In genomic region chr18:58727776-58728500, GRCh38 we compare ENCODE assay signal across 19 cellular contexts. TPM values are rescaled to one million over a fixed set of nuclear protein-coding genes. Genes with fewer than 3 reads are reported as not detected.
DNase-seq lines count a peak whose midpoint lies in the region; ATAC-seq, FAIRE-seq and TF ChIP-seq lines count a peak whose summit lies in the region.
"Had no signal": no experiment of that assay in that cellular context is flagged by ENCODE, and none has a peak within 500 bp of the region (broad histone marks: within the 10 kb centered on the region; RNA-seq: fewer than 3 reads in every experiment).

No MANE protein-coding gene starts in this region.

- no peaks in the 10 kb centered on the region for H3K79me2 ChIP-seq in HepG2 (ENCODE audit: insufficient read depth, low read length)
- H3K79me2 ChIP-seq: hepatocyte had no signal

- peaks cover 25% of the 10 kb centered on the region for H3K36me3 Mint-ChIP-seq in type B pancreatic cell

- H3K27ac ChIP-seq in right lobe of liver (no peak overlapping the region), HepG2 (ENCODE audit: extremely low read length, insufficient read depth, low read length) (no peak overlapping the region), heart left ventricle (no peak overlapping the region)
- H3K27ac ChIP-seq: adrenal gland, hepatocyte, neutrophil, testis had no signal

- H3K9ac ChIP-seq in HepG2 (ENCODE audit: insufficient read depth, low read depth, low read length), result no peak overlapping the region

- H4K20me1 ChIP-seq in HepG2 (ENCODE audit: insufficient read depth, low read length), result no peaks in the 10 kb centered on the region; the same call in 1 of the 2 replicates

- peak in 3 of 4 donors; percentile 50 to 70 (median 51) for ATAC-seq in right lobe of liver
- no peak for ATAC-seq in HepG2
- ATAC-seq in heart left ventricle, result peak in 3 of 4 donors; percentile 49 to 76 (median 63)

- no peak overlapping the region for H3K4me3 ChIP-seq in right lobe of liver
- H3K4me3 ChIP-seq in HepG2 (replicated peaks in 1 of 3; ENCODE audit: insufficient read depth in 1 of 3, low read depth in 2 of 3, low read length in 3 of 3), result no peak overlapping the region
- no peak overlapping the region for H3K4me3 ChIP-seq in heart left ventricle
- H3K4me3 ChIP-seq: adrenal gland, hepatocyte, testis had no signal

- CTCF ChIA-PET in HepG2 (lab: Yijun Ruan, JAX; ENCODE audit: low intra/inter-chr PET ratio, low total read pairs), result no interaction called here

- H3K4me1 Mint-ChIP-seq in type B pancreatic cell (ENCODE audit: unreplicated experiment), result peaks cover 8% of the 10 kb centered on the region

- peak in 1 of 3 donors; percentile 25 for DNase-seq in right lobe of liver
- no peak for DNase-seq in HepG2 (ENCODE audit: low spot score)
- DNase-seq in astrocyte of the hippocampus (ENCODE audit: low read depth, low spot score), result peak; percentile 37
- DNase-seq in heart left ventricle, result peak in 2 of 5 donors; percentile 42 to 58
- DNase-seq in type B pancreatic cell (ENCODE audit: extremely low spot score, unreplicated experiment), result no peak
- DNase-seq in NCI-H2196 (lab: John Stamatoyannopoulos, UW; ENCODE audit: unreplicated experiment), result no peak
- DNase-seq in NCI-H510A (lab: John Stamatoyannopoulos, UW), result no peak
- no peak for DNase-seq in activated gamma-delta T cell (lab: John Stamatoyannopoulos, UW)
- DNase-seq: activated CD4-positive, alpha-beta memory T cell treated with anti-CD3 and anti-CD28 coated beads for 36 hours; activated T-cell treated with anti-CD3 and anti-CD28 coated beads, Interleukin-2, amount 50 U/mL, for 24 hours; adrenal gland; dermis blood vessel endothelial cell; kidney; NCI-H1092 treated with DMSO at 0.1 percent for 48 hours; stimulated activated CD4-positive, alpha-beta T cell treated with anti-CD3 and anti-CD28 coated beads, Interleukin-4, amount 100 ng/mL, for 4 hours; testis had no signal

- H3K9me3 ChIP-seq in right lobe of liver (no peaks in the 10 kb centered on the region), HepG2 (ENCODE audit: low read length) (no peaks in the 10 kb centered on the region), heart left ventricle (no peaks in the 10 kb centered on the region)
- H3K9me3 ChIP-seq: adrenal gland, neutrophil, testis had no signal

- no peak overlapping the region for H3K4me3 Mint-ChIP-seq in type B pancreatic cell
- H3K4me3 Mint-ChIP-seq: activated CD4-positive, alpha-beta memory T cell treated with anti-CD3 and anti-CD28 coated beads for 36 hours; activated T-cell treated with anti-CD3 and anti-CD28 coated beads, Interleukin-2, amount 50 U/mL, for 24 hours had no signal

- POLR2A ChIA-PET in HepG2 (lab: Yijun Ruan, JAX), result no interaction called here

- H3K27ac Mint-ChIP-seq in type B pancreatic cell, result peak overlapping the region; percentile 29
- H3K27ac Mint-ChIP-seq: activated CD4-positive, alpha-beta memory T cell treated with anti-CD3 and anti-CD28 coated beads for 36 hours; activated T-cell treated with anti-CD3 and anti-CD28 coated beads, Interleukin-2, amount 50 U/mL, for 24 hours had no signal

- BruUV-seq in HepG2 (replicated peaks; lab: Mats Ljungman, UMichigan), result no TSS peak

- H3K4me1 ChIP-seq in right lobe of liver (peaks cover 0 to 17% (median 0%) of the 10 kb centered on the region in 4 donors), HepG2 (ENCODE audit: insufficient read depth, low read length) (no peaks in the 10 kb centered on the region), heart left ventricle (peaks cover 0 to 7% (median 0%) of the 10 kb centered on the region in 12 donors)
- H3K4me1 ChIP-seq: adrenal gland, testis had no signal

- no peaks in the 10 kb centered on the region for H3K9me3 Mint-ChIP-seq in type B pancreatic cell
- H3K9me3 Mint-ChIP-seq: activated CD4-positive, alpha-beta memory T cell treated with anti-CD3 and anti-CD28 coated beads for 36 hours; activated T-cell treated with anti-CD3 and anti-CD28 coated beads, Interleukin-2, amount 50 U/mL, for 24 hours; IgD-negative memory B cell had no signal

- no peak overlapping the region for H3K4me2 ChIP-seq in HepG2 (ENCODE audit: low read depth, low read length)
- H3K4me2 ChIP-seq: hepatocyte had no signal

- in situ Hi-C loops in HepG2 (cut with HindIII; ENCODE audit: extremely low pct_ligation_motif_present, low pct_unique_long_range_greater_than_20kb), result no loop called here

- TF ChIP-seq RAD21 in HepG2 (CRISPR knock-in tag; IDR thresholded peaks at IDR 0.05), result no peak

- no peak for TF ChIP-seq EP300 in HepG2 (IDR thresholded peaks at IDR 0.05; ENCODE audit: low read depth in 2 of 2, low read length in 2 of 2)
- no peak for TF ChIP-seq EP300 in HepG2 (CRISPR knock-in tag; IDR thresholded peaks at IDR 0.05; ENCODE audit: borderline replicate concordance)

- intact Hi-C loops in right lobe of liver (cut with DNase I), result no loop called here
- intact Hi-C loops in HepG2 (cut with micrococcal nuclease; ENCODE audit: unreplicated experiment), result no loop called here
- intact Hi-C loops in heart left ventricle (cut with DNase I), result loop anchor here in 1 of 10 donors (10.0 kb wide), 1 partner anchor 53 kb away; the partner anchor contains the start of gene MALT1

- peaks cover 0 to 3% (median 0%) of the 10 kb centered on the region in 4 donors for H3K36me3 ChIP-seq in right lobe of liver
- peaks cover 6 to 49% of the 10 kb centered on the region in 2 experiments for H3K36me3 ChIP-seq in HepG2 (replicated peaks in 1 of 2; ENCODE audit: control insufficient read depth in 1 of 2, insufficient read depth in 2 of 2, low read length in 2 of 2)
- H3K36me3 ChIP-seq in heart left ventricle, result peaks cover 0 to 32% (median 12%) of the 10 kb centered on the region in 9 donors
- H3K36me3 ChIP-seq: adrenal gland had no signal

- TF ChIP-seq CTCF in right lobe of liver (IDR thresholded peaks at IDR 0.05) (no peak), HepG2 (CRISPR knock-in tag; IDR thresholded peaks at IDR 0.05) (no peak), heart left ventricle (IDR thresholded peaks at IDR 0.05) (no peak), type B pancreatic cell (conservative IDR thresholded peaks at IDR 0.05) (no peak)

- 67% methylated on average over 6 of the region's 6 CpGs for WGBS in right lobe of liver (ENCODE audit: insufficient coverage, low coverage, low lambda C conversion rate, missing lambda C conversion rate)
- 97% methylated on average over 6 of the region's 6 CpGs for WGBS in HepG2 (ENCODE audit: low lambda C conversion rate)
- 72 to 82% (median 76%) methylated on average over 6 of the region's 6 CpGs for WGBS in heart left ventricle, 4 donors

- no peaks in the 10 kb centered on the region for H3K27me3 ChIP-seq in right lobe of liver
- no peaks in the 10 kb centered on the region for H3K27me3 ChIP-seq in HepG2 (ENCODE audit: control insufficient read depth in 1 of 2, insufficient read depth in 2 of 2, low read length in 2 of 2)
- no peaks in the 10 kb centered on the region for H3K27me3 ChIP-seq in heart left ventricle
- H3K27me3 ChIP-seq: adrenal gland, hepatocyte, neutrophil, testis had no signal

- no peak overlapping the region for H2AFZ ChIP-seq in HepG2 (ENCODE audit: low read length)
- H2AFZ ChIP-seq: hepatocyte had no signal

- TF ChIP-seq POLR2A in right lobe of liver (IDR thresholded peaks at IDR 0.05), result no peak
- no peak for TF ChIP-seq POLR2A in HepG2 (IDR thresholded peaks at IDR 0.05; ENCODE audit: insufficient read depth in 1 of 2, low read depth in 2 of 2, low read length in 2 of 2)
- TF ChIP-seq POLR2A in heart left ventricle (IDR thresholded peaks at IDR 0.05), result no peak

- no peak for FAIRE-seq in HepG2 (lab: Jason Lieb, UNC)
- FAIRE-seq: kidney had no signal

- no peaks in the 10 kb centered on the region for H3K27me3 Mint-ChIP-seq in type B pancreatic cell
- H3K27me3 Mint-ChIP-seq: activated CD4-positive, alpha-beta memory T cell treated with anti-CD3 and anti-CD28 coated beads for 36 hours; activated T-cell treated with anti-CD3 and anti-CD28 coated beads, Interleukin-2, amount 50 U/mL, for 24 hours; IgD-negative memory B cell had no signal

TF ChIP-seq in HepG2, 621 proteins besides CTCF, POLR2A, EP300 and RAD21 (continues in another document):
- no peak for TF ChIP-seq PLRG1 (conservative IDR thresholded peaks at IDR 0.05)
- TF ChIP-seq NFYB (CRISPR knock-in tag; IDR thresholded peaks at IDR 0.05), result no peak
- no peak for TF ChIP-seq ZNF768 (CRISPR knock-in tag; IDR thresholded peaks at IDR 0.05)
- TF ChIP-seq HMG20B (CRISPR knock-in tag; conservative IDR thresholded peaks at IDR 0.05), result no peak
- no peak for TF ChIP-seq ZNF296 (CRISPR knock-in tag; conservative IDR thresholded peaks at IDR 0.05)
- TF ChIP-seq ZNF335 (CRISPR knock-in tag; IDR thresholded peaks at IDR 0.05), result no peak

RNA-seq across cellular contexts. Expression of gene MALT1, which starts 56.7 kb away (rescaled TPM):
- total RNA-seq in right lobe of liver, result 10 to 100 TPM in 3 of 6 experiments, 1 to 10 TPM in 3; 9.2 to 16.0 (median 10.2) TPM
- 43.9 and 58.3 TPM in 2 replicates for total RNA-seq in HepG2 (2016; rRNA removed; fragmentation: Illumina TruSeq; extraction: Trizol)
- total RNA-seq in HepG2 (2016; cell fraction: cytosol; rRNA removed; fragmentation: Illumina TruSeq; extraction: Trizol; ENCODE audit: low read depth), result 12.6 and 16.9 TPM in 2 replicates
- total RNA-seq in HepG2 (2016; cell fraction: insoluble cytoplasmic fraction; rRNA removed; fragmentation: Illumina TruSeq; extraction: Trizol), result 42.4 and 58.8 TPM in 2 replicates
- 24.9 and 27.8 TPM in 2 replicates for total RNA-seq in HepG2 (2016; cell fraction: membrane; rRNA removed; fragmentation: Illumina TruSeq; extraction: Trizol)
- total RNA-seq in HepG2 (2016; cell fraction: nucleus; rRNA removed; fragmentation: Illumina TruSeq; extraction: Trizol), result 42.9 and 45.6 TPM in 2 replicates
- 58.7 and 89.0 TPM in 2 replicates for polyA plus RNA-seq in HepG2 (2011; rRNA removed)
- polyA plus RNA-seq in HepG2 (2011; cell fraction: cytosol; rRNA removed), result 25.9 and 33.0 TPM in 2 replicates
- polyA plus RNA-seq in HepG2 (2011; cell fraction: nucleus; rRNA removed), result 93.3 and 107 TPM in 2 replicates
- polyA plus RNA-seq in HepG2 (2012), result 35.2 and 39.1 TPM in 2 replicates
- polyA plus RNA-seq in HepG2 (2016; cell fraction: cytosol; fragmentation: Illumina TruSeq; extraction: Trizol; ENCODE audit: low read depth), result 4.8 and 5.1 TPM in 2 replicates
- 31.6 and 31.8 TPM in 2 replicates for polyA plus RNA-seq in HepG2 (2016; cell fraction: insoluble cytoplasmic fraction; fragmentation: Illumina TruSeq; extraction: Trizol; ENCODE audit: low read depth)
- 8.4 and 9.1 TPM in 2 replicates for polyA plus RNA-seq in HepG2 (2016; cell fraction: membrane; fragmentation: Illumina TruSeq; extraction: Trizol; ENCODE audit: low read depth)
- 36.3 and 37.2 TPM in 2 replicates for polyA plus RNA-seq in HepG2 (2016; cell fraction: nucleus; fragmentation: Illumina TruSeq; extraction: Trizol; ENCODE audit: insufficient read depth, low read depth)
- 20.1 and 50.7 TPM in 2 replicates for polyA minus RNA-seq in HepG2 (2011; rRNA and poly(A)+ RNA removed; ENCODE audit: low replicate concordance)
- polyA minus RNA-seq in HepG2 (2011; cell fraction: cytosol; rRNA and poly(A)+ RNA removed), result 50.6 and 52.2 TPM in 2 replicates
- 154 and 172 TPM in 2 replicates for polyA minus RNA-seq in HepG2 (2011; cell fraction: nucleus; rRNA and poly(A)+ RNA removed)
- 10 to 100 TPM in 7 of 9 donors, 1 to 10 TPM in 2; 9.3 to 18.3 (median 10.4) TPM for total RNA-seq in heart left ventricle
- polyA plus RNA-seq in heart left ventricle, result 1 to 10 TPM; 5.4 to 6.4 TPM
- total RNA-seq in type B pancreatic cell (ENCODE audit: low replicate concordance), result 17.9 and 29.7 TPM in 2 replicates
